ENCODE assay signal across 38 cellular contexts in genomic region chr4:48475770-48476169, GRCh38. TPM values are rescaled to one million over a fixed set of nuclear protein-coding genes. Genes with fewer than 3 reads are reported as not detected.
"Had no signal": no experiment of that assay in that cellular context is flagged by ENCODE, and none has a peak within 500 bp of the region (broad histone marks: within the 10 kb centered on the region; RNA-seq: fewer than 3 reads in every experiment).

No MANE protein-coding gene starts in this region.

- ATAC-seq: left colon; left lung; lower lobe of right lung; naive thymus-derived CD8-positive, alpha-beta T cell; right lobe of liver; stimulated activated memory B cell treated with anti-CD40 and anti-IgM and Interleukin-4, amounts not matched to agents 10 μg/mL and 1 μg/mL and 100 μg/mL, for 72 hours; stimulated activated naive CD8-positive, alpha-beta T cell treated with anti-CD3 and anti-CD28 coated beads, Interleukin-15, amount 100 ng/mL, for 72 hours had no signal

- H3K9ac ChIP-seq: parathyroid adenoma had no signal

- H3K4me3 Mint-ChIP-seq: immature natural killer cell; naive thymus-derived CD8-positive, alpha-beta T cell; nephron; neural crest cell; stimulated activated memory B cell treated with anti-CD40 and anti-IgM and Interleukin-4, amounts not matched to agents 10 μg/mL and 1 μg/mL and 100 μg/mL, for 72 hours; stimulated activated naive CD8-positive, alpha-beta T cell treated with anti-CD3 and anti-CD28 coated beads, Interleukin-15, amount 100 ng/mL, for 72 hours had no signal

- H3K4me1 ChIP-seq: left lung, lower lobe of right lung, parathyroid adenoma, right atrium auricular region, right lobe of liver, thyroid gland, transverse colon, upper lobe of left lung, vagina had no signal

- H3K4me3 ChIP-seq: left lung, lower lobe of right lung, right atrium auricular region, right lobe of liver, smooth muscle cell, thyroid gland, transverse colon, upper lobe of left lung, vagina had no signal

- H3K9me3 Mint-ChIP-seq: immature natural killer cell; naive thymus-derived CD8-positive, alpha-beta T cell; nephron; neural crest cell; stimulated activated memory B cell treated with anti-CD40 and anti-IgM and Interleukin-4, amounts not matched to agents 10 μg/mL and 1 μg/mL and 100 μg/mL, for 72 hours; stimulated activated naive CD8-positive, alpha-beta T cell treated with anti-CD3 and anti-CD28 coated beads, Interleukin-15, amount 100 ng/mL, for 72 hours had no signal

- H3K36me3 ChIP-seq: left lung, lower lobe of right lung, neutrophil, right atrium auricular region, right lobe of liver, thyroid gland, transverse colon, upper lobe of left lung, vagina had no signal

- H3K27me3 ChIP-seq: right atrium auricular region, right lobe of liver, thyroid gland, upper lobe of left lung, vagina had no signal

- FAIRE-seq: islet of Langerhans, kidney had no signal

- H3K4me1 Mint-ChIP-seq: immature natural killer cell; naive thymus-derived CD8-positive, alpha-beta T cell; stimulated activated memory B cell treated with anti-CD40 and anti-IgM and Interleukin-4, amounts not matched to agents 10 μg/mL and 1 μg/mL and 100 μg/mL, for 72 hours had no signal

- H3K4me2 ChIP-seq: smooth muscle cell had no signal

- H3K27ac ChIP-seq: left lung, lower lobe of right lung, neutrophil, parathyroid adenoma, right atrium auricular region, right lobe of liver, thyroid gland, transverse colon, upper lobe of left lung, vagina had no signal

- H3K9me3 ChIP-seq: left lung, lower lobe of right lung, neutrophil, right atrium auricular region, right lobe of liver, thyroid gland, transverse colon, upper lobe of left lung, vagina had no signal

- H3K36me3 Mint-ChIP-seq: immature natural killer cell; naive thymus-derived CD8-positive, alpha-beta T cell; stimulated activated memory B cell treated with anti-CD40 and anti-IgM and Interleukin-4, amounts not matched to agents 10 μg/mL and 1 μg/mL and 100 μg/mL, for 72 hours had no signal

- DNase-seq: hypothalamus; immature natural killer cell; kidney; left colon; left lung; lower lobe of right lung; mammary epithelial cell; mesenchymal stem cell; naive thymus-derived CD8-positive, alpha-beta T cell; occipital lobe; right lobe of liver; stimulated activated CD4-positive, alpha-beta T cell treated with anti-CD3 and anti-CD28 coated beads, Interleukin-1b, Interleukin-23, amount 100 ng/mL, for 48 hours; stimulated activated CD4-positive, alpha-beta T cell treated with anti-CD3 and anti-CD28 coated beads, Interleukin-2, amount 100 ng/mL, for 48 hours; stimulated activated CD4-positive, alpha-beta T cell treated with anti-CD3 and anti-CD28 coated beads, Interleukin-4, amount 100 ng/mL, for 4 hours; stimulated activated CD8-positive, alpha-beta memory T cell treated with anti-CD3 and anti-CD28 coated beads, Interleukin-4, amount 100 ng/mL, for 48 hours; stimulated activated naive CD4-positive, alpha-beta T cell treated with Interleukin-2 at 50 U/mL for 16 hours; stimulated activated naive CD8-positive, alpha-beta T cell treated with anti-CD3 and anti-CD28 coated beads, Interleukin-15, amount 100 ng/mL, for 72 hours; substantia nigra; thyroid gland; transverse colon; upper lobe of left lung had no signal

- H2AFZ ChIP-seq: parathyroid adenoma had no signal

- H3K79me2 ChIP-seq: parathyroid adenoma had no signal

- H3K27ac Mint-ChIP-seq: immature natural killer cell; nephron; progenitor cell of endocrine pancreas; stimulated activated memory B cell treated with anti-CD40 and anti-IgM and Interleukin-4, amounts not matched to agents 10 μg/mL and 1 μg/mL and 100 μg/mL, for 72 hours; stimulated activated naive CD8-positive, alpha-beta T cell treated with anti-CD3 and anti-CD28 coated beads, Interleukin-15, amount 100 ng/mL, for 72 hours had no signal

RNA-seq across cellular contexts. Expression of gene SLC10A4, which starts 7.4 kb away (rescaled TPM):
- total RNA-seq: naive thymus-derived CD8-positive, alpha-beta T cell; osteocyte; pulmonary artery endothelial cell; right atrium auricular region; smooth muscle cell had no signal
- polyA plus RNA-seq: immature natural killer cell; liver; mammary epithelial cell; naive thymus-derived CD8-positive, alpha-beta T cell had no signal

RNA-seq across cellular contexts. Expression of gene ZAR1, which starts 14.3 kb away (rescaled TPM):
- total RNA-seq: kidney; left colon; lower lobe of right lung; mammary epithelial cell; mucosa of gallbladder; naive thymus-derived CD8-positive, alpha-beta T cell; neural crest cell; occipital lobe; osteocyte; progenitor cell of endocrine pancreas; pulmonary artery endothelial cell; renal cortical epithelial cell; right atrium auricular region; right lobe of liver; skeletal muscle tissue; smooth muscle cell; thyroid gland; transverse colon; urinary bladder had no signal
- polyA plus RNA-seq: immature natural killer cell; liver; mammary epithelial cell; naive thymus-derived CD8-positive, alpha-beta T cell; smooth muscle cell; urinary bladder had no signal
